ENCODE assay signal across 11 cellular contexts in genomic region chr4:139633195-139633594, GRCh38. TPM values are rescaled to one million over a fixed set of nuclear protein-coding genes. Genes with fewer than 3 reads are reported as not detected.
DNase-seq lines count a peak whose midpoint lies in the region; ATAC-seq and TF ChIP-seq lines count a peak whose summit lies in the region.
"Had no signal": no experiment of that assay in that cellular context is flagged by ENCODE, and none has a peak within 500 bp of the region (broad histone marks: within the 10 kb centered on the region; RNA-seq: fewer than 3 reads in every experiment).

No MANE protein-coding gene starts in this region.

- CTCF ChIA-PET in Calu3 (lab: Charles Lee): interaction anchor here (0.7 to 1.5 kb wide), 6 partner anchors 12 to 603 kb away, joined by 3 to 7 read pairs (median 4); partner anchors contain the start of gene SETD7
- CTCF ChIA-PET in CD8-positive, alpha-beta T cell (lab: Charles Lee): interaction anchor here (2.1 kb wide), 1 partner anchor 19 kb away, joined by 5 read pairs; no protein-coding TSS in a partner anchor

- in situ Hi-C loops in GM13976 (cut with MboI; ENCODE audit: low sequenced_read_pairs, unreplicated experiment): no loop called here

- no peak for TF ChIP-seq EP300 in ovary (IDR thresholded peaks at IDR 0.05)

- DNase-seq in Calu3: no peak
- DNase-seq in coronary artery (ENCODE audit: low spot score): no peak
- no peak for DNase-seq in ovary
- DNase-seq in GM13976 (ENCODE audit: low spot score): no peak
- no peak for DNase-seq in CD8-positive, alpha-beta T cell
- DNase-seq: stimulated activated CD4-positive, alpha-beta T cell treated with anti-CD3 and anti-CD28 coated beads, Interleukin-12 subunit alpha, Interleukin-12 subunit beta, amount 100 ng/mL, for 4 hours had no signal

- H3K9me3 Mint-ChIP-seq in Calu3 (ENCODE audit: low read depth, unreplicated experiment): no peaks in the 10 kb centered on the region
- H3K9me3 Mint-ChIP-seq in CD8-positive, alpha-beta T cell: peaks cover 8% of the 10 kb centered on the region
- H3K9me3 Mint-ChIP-seq: activated naive CD4-positive, alpha-beta T cell treated with anti-CD3 and anti-CD28 coated beads, Interleukin-2, amount 50 U/mL, for 24 hours had no signal

- no peak overlapping the region for H3K27ac Mint-ChIP-seq in Calu3 (ENCODE audit: unreplicated experiment)
- no peak overlapping the region for H3K27ac Mint-ChIP-seq in CD8-positive, alpha-beta T cell
- H3K27ac Mint-ChIP-seq: activated naive CD4-positive, alpha-beta T cell treated with anti-CD3 and anti-CD28 coated beads, Interleukin-2, amount 50 U/mL, for 24 hours had no signal

- H3K4me1 Mint-ChIP-seq in Calu3 (ENCODE audit: low read depth, unreplicated experiment): peaks cover 59% of the 10 kb centered on the region
- no peaks in the 10 kb centered on the region for H3K4me1 Mint-ChIP-seq in CD8-positive, alpha-beta T cell (ENCODE audit: low read depth)
- H3K4me1 Mint-ChIP-seq: activated naive CD4-positive, alpha-beta T cell treated with anti-CD3 and anti-CD28 coated beads, Interleukin-2, amount 50 U/mL, for 24 hours had no signal

- peak overlapping the region; percentile 58 for H3K4me3 ChIP-seq in coronary artery
- peak overlapping the region; percentile 4 for H3K4me3 ChIP-seq in iPS-11a (ENCODE audit: low read depth, low read length)
- H3K4me3 ChIP-seq in ovary: peak overlapping the region; percentile 23
- no peak overlapping the region for H3K4me3 ChIP-seq in CD8-positive, alpha-beta T cell (ENCODE audit: low read depth, low read length)

- peaks cover 9% of the 10 kb centered on the region for H3K36me3 Mint-ChIP-seq in Calu3 (ENCODE audit: insufficient read depth, unreplicated experiment)
- no peaks in the 10 kb centered on the region for H3K36me3 Mint-ChIP-seq in CD8-positive, alpha-beta T cell
- H3K36me3 Mint-ChIP-seq: activated naive CD4-positive, alpha-beta T cell treated with anti-CD3 and anti-CD28 coated beads, Interleukin-2, amount 50 U/mL, for 24 hours had no signal

- TF ChIP-seq POLR2A in ovary (IDR thresholded peaks at IDR 0.05): no peak

- H3K4me3 Mint-ChIP-seq in Calu3 (ENCODE audit: low read depth, unreplicated experiment): peak overlapping the region; percentile 65
- H3K4me3 Mint-ChIP-seq in CD8-positive, alpha-beta T cell: no peak overlapping the region
- H3K4me3 Mint-ChIP-seq: activated naive CD4-positive, alpha-beta T cell treated with anti-CD3 and anti-CD28 coated beads, Interleukin-2, amount 50 U/mL, for 24 hours had no signal

- no peaks in the 10 kb centered on the region for H3K27me3 ChIP-seq in ovary
- H3K27me3 ChIP-seq in CD8-positive, alpha-beta T cell (ENCODE audit: insufficient read depth, low read length): no peaks in the 10 kb centered on the region
- H3K27me3 ChIP-seq: transverse colon had no signal

- WGBS in ovary, 3 donors: 58 to 72% (median 66%) methylated on average over 17 of the region's 17 CpGs

- ATAC-seq in GM21447 (IDR thresholded peaks at IDR 0.05; ENCODE audit: unreplicated experiment) (no peak), HG03280 (IDR thresholded peaks at IDR 0.05; ENCODE audit: unreplicated experiment) (no peak)
- no peak for ATAC-seq in CD8-positive, alpha-beta T cell

- no peaks in the 10 kb centered on the region for H3K4me1 ChIP-seq in ovary (ENCODE audit: insufficient read depth)
- no peaks in the 10 kb centered on the region for H3K4me1 ChIP-seq in CD8-positive, alpha-beta T cell (ENCODE audit: insufficient read depth, low read length)
- H3K4me1 ChIP-seq: transverse colon had no signal

- H3K9me3 ChIP-seq in ovary: no peaks in the 10 kb centered on the region
- H3K9me3 ChIP-seq in CD8-positive, alpha-beta T cell (ENCODE audit: low read length): no peaks in the 10 kb centered on the region

- TF ChIP-seq CTCF in Calu3 (IDR thresholded peaks at IDR 0.05; ENCODE audit: unreplicated experiment) (no peak), coronary artery (IDR thresholded peaks at IDR 0.05) (no peak), ovary (IDR thresholded peaks at IDR 0.05) (no peak), GM13976 (IDR thresholded peaks at IDR 0.05; ENCODE audit: borderline replicate concordance, control extremely low read depth, extremely low read depth, insufficient read depth, missing control alignments) (no peak)
- TF ChIP-seq CTCF in CD8-positive, alpha-beta T cell (IDR thresholded peaks at IDR 0.05): no peak

- no TSS peak for BruUV-seq in Calu3 (replicated peaks; lab: Mats Ljungman, UMichigan)

- POLR2A ChIA-PET in CD8-positive, alpha-beta T cell (lab: Charles Lee): no interaction called here

- intact Hi-C loops in Calu3 (cut with micrococcal nuclease; ENCODE audit: unreplicated experiment): loop anchor here (1.0 to 5.0 kb wide), 2 partner anchors 14 to 221 kb away; no protein-coding TSS in a partner anchor
- intact Hi-C loops in ovary (cut with DNase I): loop anchor here in 1 of 4 donors (10.0 kb wide), 1 partner anchor 138 kb away; no protein-coding TSS in a partner anchor
- intact Hi-C loops in CD8-positive, alpha-beta T cell (cut with DNase I, micrococcal nuclease): no loop called here

- H3K27ac ChIP-seq in coronary artery (no peak overlapping the region), ovary (no peak overlapping the region)
- H3K27ac ChIP-seq in CD8-positive, alpha-beta T cell (ENCODE audit: low read depth, low read length): no peak overlapping the region
- H3K27ac ChIP-seq: transverse colon had no signal

- H3K27me3 Mint-ChIP-seq in Calu3 (ENCODE audit: unreplicated experiment): no peaks in the 10 kb centered on the region
- peaks cover 15% of the 10 kb centered on the region for H3K27me3 Mint-ChIP-seq in CD8-positive, alpha-beta T cell (ENCODE audit: low read depth)

- no peaks in the 10 kb centered on the region for H3K36me3 ChIP-seq in ovary
- H3K36me3 ChIP-seq in CD8-positive, alpha-beta T cell (ENCODE audit: insufficient read depth, low read length): no peaks in the 10 kb centered on the region
- H3K36me3 ChIP-seq: transverse colon had no signal

RNA-seq across cellular contexts. Expression of gene MGST2, which starts 32.4 kb away (rescaled TPM):
- total RNA-seq in Calu3 (2022): 31.9 and 33.7 TPM in 2 replicates
- total RNA-seq in ovary: 10 to 100 TPM; 14.5 to 64.9 (median 28.1) TPM
- polyA plus RNA-seq in ovary: 10 to 100 TPM; 46.0 to 76.5 TPM
- under 1 TPM in 1 of 2 experiments, not detected in 1; 0.54 TPM for total RNA-seq in CD8-positive, alpha-beta T cell

Comparison
In these comparisons a context has a peak if more than half of its experiments do, and no peak if none do; other contexts are left out.
1. RNA of gene MGST2, which starts 32.4 kb away (total RNA-seq): 31.9 to 33.7 TPM in Calu3 and 14.5 to 64.9 TPM in ovary; 0.54 TPM in CD8-positive, alpha-beta T cell; every median in the first group is over 10 times any median in the second.